ENCODE assay signal across 18 cellular contexts in genomic region chr11:113168804-113169342, GRCh38.
"Had no signal": no experiment of that assay in that cellular context is flagged by ENCODE, and none has a peak within 500 bp of the region (broad histone marks: within the 10 kb centered on the region; RNA-seq: fewer than 3 reads in every experiment).

No MANE protein-coding gene starts in this region.

- H3K9me3 ChIP-seq: ascending aorta, heart left ventricle, lower lobe of right lung, right lobe of liver, suprapubic skin had no signal

- ATAC-seq: activated CD8-positive, alpha-beta memory T cell treated with anti-CD3 and anti-CD28 coated beads, Interleukin-2, amount 10 ng/mL, durations not matched to agents 7 days and 5 days; heart left ventricle; left colon; lower lobe of right lung; stimulated activated naive CD8-positive, alpha-beta T cell treated with anti-CD3 and anti-CD28 coated beads, Interleukin-15, Interleukin-2, amounts not matched to agents 100 U/mL and 50 U/mL, for 24 hours had no signal

- H3K4me3 Mint-ChIP-seq: activated CD4-positive, alpha-beta memory T cell treated with anti-CD3 and anti-CD28 coated beads for 36 hours; activated CD8-positive, alpha-beta memory T cell treated with anti-CD3 and anti-CD28 coated beads, Interleukin-2, amount 10 ng/mL, durations not matched to agents 7 days and 5 days; activated naive CD4-positive, alpha-beta T cell treated with anti-CD3 and anti-CD28 coated beads for 36 hours; neural progenitor cell had no signal

- H3K4me1 Mint-ChIP-seq: activated CD8-positive, alpha-beta memory T cell treated with anti-CD3 and anti-CD28 coated beads, Interleukin-2, amount 10 ng/mL, durations not matched to agents 7 days and 5 days had no signal

- H3K27ac ChIP-seq: ascending aorta, epithelial cell of prostate, heart left ventricle, lower lobe of right lung, neural progenitor cell, right lobe of liver, suprapubic skin, WERI-Rb-1 had no signal

- H3K4me3 ChIP-seq: ascending aorta, heart left ventricle, lower lobe of right lung, neural progenitor cell, right lobe of liver, smooth muscle cell, suprapubic skin had no signal

- H3K36me3 ChIP-seq: ascending aorta, heart left ventricle, lower lobe of right lung, neural progenitor cell, right lobe of liver, suprapubic skin, WERI-Rb-1 had no signal

- H3K4me1 ChIP-seq: ascending aorta, lower lobe of right lung, right lobe of liver, suprapubic skin had no signal

- DNase-seq: activated CD4-positive, alpha-beta memory T cell treated with anti-CD3 and anti-CD28 coated beads for 36 hours; activated CD8-positive, alpha-beta memory T cell treated with anti-CD3 and anti-CD28 coated beads, Interleukin-2, amount 10 ng/mL, durations not matched to agents 7 days and 5 days; activated naive CD4-positive, alpha-beta T cell treated with anti-CD3 and anti-CD28 coated beads for 36 hours; activated T-cell treated with anti-CD3 and anti-CD28 coated beads, Interleukin-2, amount 50 U/mL, for 1 hour; dermis blood vessel endothelial cell; heart left ventricle; left colon; lower lobe of right lung; right lobe of liver; stimulated activated naive CD8-positive, alpha-beta T cell treated with anti-CD3 and anti-CD28 coated beads, Interleukin-15, Interleukin-2, amounts not matched to agents 100 U/mL and 50 U/mL, for 24 hours; trophoblast cell; WERI-Rb-1 had no signal

- H3K4me2 ChIP-seq: neural progenitor cell, smooth muscle cell had no signal

- H2AFZ ChIP-seq: neural progenitor cell had no signal

- H3K27me3 ChIP-seq: ascending aorta, neural progenitor cell, right lobe of liver, suprapubic skin had no signal

- H3K27ac Mint-ChIP-seq: activated CD4-positive, alpha-beta memory T cell treated with anti-CD3 and anti-CD28 coated beads for 36 hours; activated CD8-positive, alpha-beta memory T cell treated with anti-CD3 and anti-CD28 coated beads, Interleukin-2, amount 10 ng/mL, durations not matched to agents 7 days and 5 days; activated naive CD4-positive, alpha-beta T cell treated with anti-CD3 and anti-CD28 coated beads for 36 hours; activated T-helper 2 cell treated with anti-CD3 and anti-CD28 coated beads, Interferon-gamma antibody, Interleukin-2, Interleukin-4, amounts not matched to agents 10 μg/mL and 5 μg/mL and 100 μg/mL, durations not matched to agents 14 hours and 24 hours and 36 hours; neural progenitor cell had no signal

- H3K9me3 Mint-ChIP-seq: activated CD4-positive, alpha-beta memory T cell treated with anti-CD3 and anti-CD28 coated beads for 36 hours; activated naive CD4-positive, alpha-beta T cell treated with anti-CD3 and anti-CD28 coated beads for 36 hours; activated T-helper 2 cell treated with anti-CD3 and anti-CD28 coated beads, Interferon-gamma antibody, Interleukin-2, Interleukin-4, amounts not matched to agents 10 μg/mL and 5 μg/mL and 100 μg/mL, durations not matched to agents 14 hours and 24 hours and 36 hours; neural progenitor cell had no signal

- H3K36me3 Mint-ChIP-seq: activated CD4-positive, alpha-beta memory T cell treated with anti-CD3 and anti-CD28 coated beads for 36 hours; activated CD8-positive, alpha-beta memory T cell treated with anti-CD3 and anti-CD28 coated beads, Interleukin-2, amount 10 ng/mL, durations not matched to agents 7 days and 5 days; neural progenitor cell had no signal
